ENCODE assay signal across 1 cellular context in genomic region chr1:171300401-171300800, GRCh38.
TF ChIP-seq lines count a peak whose summit lies in the region.

No MANE protein-coding gene starts in this region.

TF ChIP-seq in K562, 482 proteins besides CTCF, POLR2A, EP300 and RAD21:
- TF ChIP-seq HMGN3 (IDR thresholded peaks at IDR 0.05; ENCODE audit: borderline replicate concordance, extremely low read depth, insufficient read length, low read depth, low read length) (no peak), TRIM28 (IDR thresholded peaks at IDR 0.05) (peak; percentile 86; the same call in 1 of the 2 replicates), ID3 (CRISPR knock-in tag; IDR thresholded peaks at IDR 0.05) (no peak), ID3 (tag; IDR thresholded peaks at IDR 0.05) (no peak), ELK3 (CRISPR knock-in tag; IDR thresholded peaks at IDR 0.05) (no peak), NFE2 (IDR thresholded peaks at IDR 0.05; ENCODE audit: low read depth) (no peak)
